8 cellular contexts compared by ENCODE assay signal in the genomic region with DNA sequence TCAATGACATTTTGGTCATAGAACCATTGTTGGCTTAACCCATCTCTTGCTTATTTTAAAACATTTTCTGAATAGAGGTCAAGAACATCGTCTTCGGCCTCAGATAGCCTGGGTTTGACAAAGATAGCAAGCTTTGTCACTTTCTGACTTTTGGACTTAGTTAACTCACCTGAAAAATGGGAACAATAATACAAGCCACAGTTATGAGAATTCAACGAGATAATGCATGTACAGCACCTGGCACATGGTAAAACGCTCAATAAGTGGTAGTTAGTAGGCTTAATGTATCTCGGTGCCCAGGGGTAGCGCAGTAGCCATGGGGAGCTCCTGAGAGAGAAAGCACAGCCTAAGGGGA. TPM values are rescaled to one million over a fixed set of nuclear protein-coding genes. Genes with fewer than 3 reads are reported as not detected.
A peak's percentile ranks its signal among the peaks of the same experiment; 100 is the strongest.
DNase-seq lines count a peak whose midpoint lies in the region; ATAC-seq and TF ChIP-seq lines count a peak whose summit lies in the region.

No MANE protein-coding gene starts in this region.

- H3K27me3 ChIP-seq in foreskin keratinocyte = no peaks in the 10 kb centered on the region
- no peaks in the 10 kb centered on the region for H3K27me3 ChIP-seq in spleen (replicated peaks in 1 of 7)

- peak overlapping the region; percentile 61 for H3K27ac ChIP-seq in SK-N-MC
- no peak overlapping the region for H3K27ac ChIP-seq in foreskin keratinocyte
- H3K27ac ChIP-seq in spleen = peak overlapping the region; percentile 60 to 87 (median 80)

- peak overlapping the region; percentile 82 for H3K9ac ChIP-seq in SK-N-MC (ENCODE audit: insufficient read length)

- no peak for TF ChIP-seq CTCF in foreskin keratinocyte (conservative IDR thresholded peaks at IDR 0.05)
- TF ChIP-seq CTCF in spleen (IDR thresholded peaks at IDR 0.05 in 8 of 11, conservative IDR thresholded peaks at IDR 0.05 in 3 of 11) = no peak

- H3K9me3 ChIP-seq in SK-N-MC (ENCODE audit: low read depth, low read length) (no peaks in the 10 kb centered on the region), spleen (no peaks in the 10 kb centered on the region)

- no peak for TF ChIP-seq POLR2A in spleen (IDR thresholded peaks at IDR 0.05)

- intact Hi-C loops in spleen (cut with DNase I; ENCODE audit: low total_unique reads) = no loop called here

- H3K36me3 ChIP-seq in SK-N-MC (ENCODE audit: insufficient read depth, low read length) (peaks cover 18% of the 10 kb centered on the region), spleen (peaks cover 0 to 25% (median 18%) of the 10 kb centered on the region in 6 donors)

- H3K4me3 ChIP-seq in SK-N-MC (peak overlapping the region; percentile 94), spleen (peak overlapping the region; percentile 91 to 100 (median 99))

- H3K4me1 ChIP-seq in foreskin keratinocyte = peaks cover 8% of the 10 kb centered on the region
- peaks cover 41 to 81% (median 69%) of the 10 kb centered on the region in 6 donors for H3K4me1 ChIP-seq in spleen

- DNase-seq in SK-N-MC (ENCODE audit: low read depth, low spot score) (no peak), foreskin keratinocyte (no peak), spleen (no peak), A172 (ENCODE audit: low spot score) (no peak), NCI-H146 (lab: John Stamatoyannopoulos, UW) (no peak), NCI-H1048 (lab: John Stamatoyannopoulos, UW) (no peak), cerebellum (ENCODE audit: low spot score) (no peak)

- peak; percentile 13 for ATAC-seq in GM21529 (IDR thresholded peaks at IDR 0.05; ENCODE audit: unreplicated experiment)
- peak; percentile 1 for ATAC-seq in foreskin keratinocyte

- 36 to 59% (median 54%) methylated on average over 6 of the region's 6 CpGs for WGBS in spleen, 5 donors

RNA-seq across cellular contexts. Expression of a gene that starts 0.4 kb away (rescaled TPM):
- total RNA-seq in foreskin keratinocyte (28.6 and 29.1 TPM in 2 replicates), spleen (10 to 100 TPM; 26.7 to 55.1 (median 38.8) TPM), cerebellum (25.0 TPM)
- polyA plus RNA-seq in foreskin keratinocyte (42.9 and 47.4 TPM in 2 replicates), spleen (10 to 100 TPM; 18.2 to 27.2 (median 21.9) TPM)
- 39.4 and 43.5 TPM in 2 replicates for total RNA-seq in A172 (2014; rRNA removed; shearing (Covaris generic))

RNA-seq across cellular contexts. Expression of a gene that starts 4.7 kb away (rescaled TPM):
- 25.7 and 26.1 TPM in 2 replicates for total RNA-seq in foreskin keratinocyte
- 28.4 and 32.1 TPM in 2 replicates for polyA plus RNA-seq in foreskin keratinocyte
- total RNA-seq in spleen = 10 to 100 TPM; 22.2 to 45.0 (median 28.3) TPM
- polyA plus RNA-seq in spleen = 10 to 100 TPM; 20.5 to 35.1 (median 33.8) TPM
- total RNA-seq in A172 (2014; rRNA removed; shearing (Covaris generic)) = 41.0 and 41.9 TPM in 2 replicates
- 30.8 TPM for total RNA-seq in cerebellum
